In genomic region chr7:116211006-116211912, GRCh38 we compare ENCODE assay signal across 8 cellular contexts. TPM values are rescaled to one million over a fixed set of nuclear protein-coding genes. Genes with fewer than 3 reads are reported as not detected.
DNase-seq lines count a peak whose midpoint lies in the region; FAIRE-seq and TF ChIP-seq lines count a peak whose summit lies in the region.

No MANE protein-coding gene starts in this region.

- H3K4me3 ChIP-seq in Loucy (ENCODE audit: low read length, poor library complexity, severe bottlenecking) (peak overlapping the region; percentile 64), iPS-18a (ENCODE audit: low read length) (peak overlapping the region; percentile 80), smooth muscle cell (peak overlapping the region; percentile 68)

- peaks cover 43% of the 10 kb centered on the region for H3K4me1 Mint-ChIP-seq in T-helper 1 cell treated with Interleukin-12 subunit alpha and Interleukin-12 subunit beta and Interleukin-4 antibody, amounts not matched to agents 30 μg/mL and 1 μg/mL, for 36 hours (ENCODE audit: low read depth)

- H3K4me1 ChIP-seq in Loucy (ENCODE audit: insufficient read depth, low read length, poor library complexity, severe bottlenecking) (peaks cover 34% of the 10 kb centered on the region), iPS-18a (ENCODE audit: control insufficient read depth, low read depth, low read length) (peaks cover 8% of the 10 kb centered on the region), smooth muscle cell (ENCODE audit: low read depth) (peaks cover 7% of the 10 kb centered on the region)

- TF ChIP-seq CTCF in Loucy (conservative IDR thresholded peaks at IDR 0.05; ENCODE audit: low read length) (no peak), smooth muscle cell (IDR thresholded peaks at IDR 0.05; ENCODE audit: borderline replicate concordance, insufficient read depth, poor library complexity, severe bottlenecking) (no peak)

- H2AFZ ChIP-seq in Loucy (ENCODE audit: low read length) = 0 out of 2 replicates have a peak overlapping the region, but pooled peaks have one; percentile 24
- no peak overlapping the region for H2AFZ ChIP-seq in smooth muscle cell (ENCODE audit: low read depth)

- WGBS in smooth muscle cell (ENCODE audit: low lambda C conversion rate) = 2% methylated on average over 27 of the region's 27 CpGs

- H3K36me3 ChIP-seq in Loucy (ENCODE audit: insufficient read depth, low read length) = no peaks in the 10 kb centered on the region
- no peaks in the 10 kb centered on the region for H3K36me3 ChIP-seq in iPS-18a (ENCODE audit: control insufficient read depth, low read depth, low read length)
- no peaks in the 10 kb centered on the region for H3K36me3 ChIP-seq in smooth muscle cell (ENCODE audit: low read depth)

- H3K9me2 ChIP-seq in Loucy (replicated peaks; ENCODE audit: low read depth, low read length) = no peaks in the 10 kb centered on the region

- H3K27me3 ChIP-seq in Loucy (ENCODE audit: insufficient read depth, low read length, poor library complexity, severe bottlenecking) (no peaks in the 10 kb centered on the region), iPS-18a (ENCODE audit: control insufficient read depth, insufficient read depth, low read length) (peaks cover 18% of the 10 kb centered on the region), smooth muscle cell (ENCODE audit: low read depth) (no peaks in the 10 kb centered on the region)

- H3K9ac ChIP-seq in Loucy (ENCODE audit: low read depth, low read length, poor library complexity, severe bottlenecking) (no peak overlapping the region), iPS-18a (ENCODE audit: low read length) (peak overlapping the region; percentile 43), smooth muscle cell (ENCODE audit: low read depth) (peak overlapping the region; percentile 95)

- peak; percentile 89 for FAIRE-seq in H54 (lab: Jason Lieb, UNC)

- H3F3A ChIP-seq in Loucy (ENCODE audit: low read depth) = peaks cover 3% of the 10 kb centered on the region; the same call in 1 of the 2 replicates
- H3F3A ChIP-seq in smooth muscle cell (ENCODE audit: low read depth) = peaks cover 5% of the 10 kb centered on the region

- peak; percentile 73 for TF ChIP-seq POLR2A in H54 (IDR thresholded peaks at IDR 0.05; ENCODE audit: low read depth, low read length)

- peak overlapping the region; percentile 92 for H3K4me3 Mint-ChIP-seq in T-helper 1 cell treated with Interleukin-12 subunit alpha and Interleukin-12 subunit beta and Interleukin-4 antibody, amounts not matched to agents 30 μg/mL and 1 μg/mL, for 36 hours

- peak; percentile 84 for DNase-seq in GM04504 (ENCODE audit: low read depth)
- peak; percentile 90 for DNase-seq in H54 (ENCODE audit: insufficient read length, low spot score)
- peak; percentile 88 for DNase-seq in amniotic stem cell (lab: John Stamatoyannopoulos, UW)
- no peak for DNase-seq in smooth muscle cell (lab: John Stamatoyannopoulos, UW; ENCODE audit: unreplicated experiment)
- no peak for DNase-seq in globus pallidus (ENCODE audit: low spot score)

- H3K9me3 ChIP-seq in Loucy (ENCODE audit: insufficient read depth, low read depth, low read length) (peaks cover 10% of the 10 kb centered on the region; the same call in 1 of the 2 replicates), iPS-18a (ENCODE audit: control insufficient read depth, low read depth, low read length) (no peaks in the 10 kb centered on the region), smooth muscle cell (replicated peaks; ENCODE audit: low read depth) (no peaks in the 10 kb centered on the region)

- no peaks in the 10 kb centered on the region for H4K20me1 ChIP-seq in Loucy (ENCODE audit: insufficient read depth, low read length, poor library complexity, severe bottlenecking)
- H4K20me1 ChIP-seq in smooth muscle cell (ENCODE audit: low read depth) = peaks cover 45% of the 10 kb centered on the region

- no peaks in the 10 kb centered on the region for H3K27me3 Mint-ChIP-seq in T-helper 1 cell treated with Interleukin-12 subunit alpha and Interleukin-12 subunit beta and Interleukin-4 antibody, amounts not matched to agents 30 μg/mL and 1 μg/mL, for 36 hours (ENCODE audit: low read depth)

- no peak overlapping the region for H3K27ac ChIP-seq in iPS-18a (ENCODE audit: low read length)
- peak overlapping the region; percentile 95 for H3K27ac ChIP-seq in smooth muscle cell (ENCODE audit: low read depth)

- H3K4me2 ChIP-seq in Loucy (ENCODE audit: low read depth, low read length, poor library complexity, severe bottlenecking) (peak overlapping the region; percentile 73), smooth muscle cell (peak overlapping the region; percentile 83)

- H3K79me2 ChIP-seq in Loucy (ENCODE audit: insufficient read depth, low read length) (no peaks in the 10 kb centered on the region), smooth muscle cell (ENCODE audit: low read depth) (peaks cover 47% of the 10 kb centered on the region)

- peak overlapping the region; percentile 96 for H3K27ac Mint-ChIP-seq in T-helper 1 cell treated with Interleukin-12 subunit alpha and Interleukin-12 subunit beta and Interleukin-4 antibody, amounts not matched to agents 30 μg/mL and 1 μg/mL, for 36 hours

- no peaks in the 10 kb centered on the region for H3K9me3 Mint-ChIP-seq in T-helper 1 cell treated with Interleukin-12 subunit alpha and Interleukin-12 subunit beta and Interleukin-4 antibody, amounts not matched to agents 30 μg/mL and 1 μg/mL, for 36 hours

- H3K36me3 Mint-ChIP-seq in T-helper 1 cell treated with Interleukin-12 subunit alpha and Interleukin-12 subunit beta and Interleukin-4 antibody, amounts not matched to agents 30 μg/mL and 1 μg/mL, for 36 hours (ENCODE audit: low read depth) = peaks cover 17% of the 10 kb centered on the region

RNA-seq across cellular contexts. Expression of gene TES, which starts 0.9 kb away (rescaled TPM):
- total RNA-seq in smooth muscle cell = 149 and 167 TPM in 2 replicates
- polyA plus RNA-seq in smooth muscle cell = 74.6 and 107 TPM in 2 replicates

Comparison
In these comparisons a context has a peak if more than half of its experiments do, and no peak if none do; other contexts are left out.
1. DNase-seq: peak in GM04504 (single experiment), H54 (single experiment) and amniotic stem cell (single experiment); none in smooth muscle cell (single experiment) and globus pallidus (single experiment).
2. Peak in every context shown above with its lines, with median percentiles within 50 percentile points of each other: H3K4me3 ChIP-seq.